34 cellular contexts compared by ENCODE assay signal in genomic region chr1:182133181-182133580, GRCh38.
"Had no signal": no experiment of that assay in that cellular context is flagged by ENCODE, and none has a peak within 500 bp of the region (broad histone marks: within the 10 kb centered on the region; RNA-seq: fewer than 3 reads in every experiment).

No MANE protein-coding gene starts in this region.

- H3K27ac ChIP-seq: KMS-11 had no signal

- H3K27me3 ChIP-seq: MG63 had no signal

- H3K4me3 ChIP-seq: MG63 had no signal

- H3K4me2 ChIP-seq: KMS-11 had no signal

- H3K36me3 ChIP-seq: MG63 had no signal

- DNase-seq: Karpas-422, Kasumi-1, MG63, MV-4-11, NCI-H1048, NCI-H1092, NCI-H1092 treated with DMSO at 0.1 percent for 48 hours, NCI-H1105, NCI-H1105 treated with DMSO at 0.1 percent for 48 hours, NCI-H1417, NCI-H1417 treated with DMSO at 0.1 percent for 48 hours, NCI-H1436, NCI-H1436 treated with DMSO at 0.1 percent for 48 hours, NCI-H146, NCI-H1694, NCI-H1694 treated with DMSO at 0.1 percent for 48 hours, NCI-H187, NCI-H187 treated with DMSO at 0.1 percent for 48 hours, NCI-H1930, NCI-H2029, NCI-H2029 treated with DMSO at 0.1 percent for 48 hours, NCI-H2081, NCI-H2081 treated with DMSO at 0.1 percent for 48 hours, NCI-H2107, NCI-H2171, NCI-H2171 treated with DMSO at 0.1 percent for 48 hours, NCI-H2227 treated with DMSO at 0.1 percent for 48 hours, NCI-H226, NCI-H345, NCI-H446, NCI-H446 treated with DMSO at 0.1 percent for 48 hours, NCI-H510A, NCI-H510A treated with DMSO at 0.1 percent for 48 hours had no signal

- H3K9ac ChIP-seq: KMS-11 had no signal
